1 cellular context compared by ENCODE assay signal in the genomic region with DNA sequence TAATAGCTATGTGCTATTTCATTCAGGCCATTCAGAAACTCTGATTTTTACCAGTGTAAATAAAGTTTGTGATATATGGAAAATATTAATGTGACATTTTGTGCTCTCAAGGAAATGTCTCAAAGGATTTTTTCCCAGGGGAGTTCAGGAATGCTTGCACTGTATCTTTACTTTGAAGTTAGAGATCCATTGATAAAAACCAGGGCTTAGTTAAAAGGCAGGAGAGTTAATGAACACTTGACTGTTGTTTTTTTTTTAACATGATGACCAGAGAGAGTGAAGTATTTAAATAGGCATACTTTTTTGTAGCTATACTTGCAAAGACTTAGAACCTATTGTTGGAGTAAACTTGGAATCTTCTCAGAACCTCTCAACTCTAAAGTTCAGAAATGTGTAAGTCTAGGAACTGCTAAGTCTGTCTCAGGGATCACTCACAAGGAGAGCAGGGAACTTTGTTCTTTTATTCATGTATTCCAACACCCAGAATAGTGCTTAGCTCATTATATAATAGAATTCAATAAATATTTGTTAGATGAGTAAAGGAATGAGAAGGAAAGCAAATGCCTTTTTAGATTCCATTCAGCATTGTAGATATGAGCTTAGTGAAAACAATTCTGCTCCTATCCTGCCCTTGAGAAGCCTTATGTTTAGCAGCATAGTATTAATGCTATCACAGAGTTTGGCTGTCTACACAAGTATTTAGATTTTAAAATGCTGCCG.
TF ChIP-seq lines count a peak whose summit lies in the region.

No MANE protein-coding gene starts in this region.

TF ChIP-seq in HepG2, 621 proteins besides CTCF, POLR2A, EP300 and RAD21 (continued from another document and continues in another):
- TF ChIP-seq THAP8 (CRISPR knock-in tag; IDR thresholded peaks at IDR 0.05; ENCODE audit: borderline replicate concordance) (no peak), ZFP41 (CRISPR knock-in tag; IDR thresholded peaks at IDR 0.05; ENCODE audit: borderline replicate concordance) (no peak), SRF (IDR thresholded peaks at IDR 0.05; ENCODE audit: low read depth, low read length) (no peak), SPEN (CRISPR knock-in tag; IDR thresholded peaks at IDR 0.05; ENCODE audit: low read depth) (no peak), ZSCAN20 (CRISPR knock-in tag; IDR thresholded peaks at IDR 0.05; ENCODE audit: borderline replicate concordance) (no peak), MYC (CRISPR knock-in tag; IDR thresholded peaks at IDR 0.05; ENCODE audit: borderline replicate concordance) (no peak), ZNF496 (CRISPR knock-in tag; IDR thresholded peaks at IDR 0.05; ENCODE audit: insufficient replicate concordance) (no peak), ZNF780A (CRISPR knock-in tag; IDR thresholded peaks at IDR 0.05) (no peak), GPN1 (CRISPR knock-in tag; IDR thresholded peaks at IDR 0.05; ENCODE audit: borderline replicate concordance) (no peak), FOXP1 (IDR thresholded peaks at IDR 0.05) (no peak), FOXP1 (CRISPR knock-in tag; IDR thresholded peaks at IDR 0.05) (peak; percentile 38; the same call in 1 of the 2 replicates), TCF7L2 (IDR thresholded peaks at IDR 0.05; ENCODE audit: low read depth, low read length) (0 out of 2 replicates have a peak, but pooled peaks have one; percentile 45), MAFG (CRISPR knock-in tag; IDR thresholded peaks at IDR 0.05) (no peak), GFI1 (CRISPR knock-in tag; IDR thresholded peaks at IDR 0.05; ENCODE audit: borderline replicate concordance) (peak; percentile 75; the same call in 1 of the 2 replicates), ZBTB3 (CRISPR knock-in tag; IDR thresholded peaks at IDR 0.05; ENCODE audit: borderline replicate concordance, low read depth) (no peak), RARA (CRISPR knock-in tag; IDR thresholded peaks at IDR 0.05) (peak; percentile 81), ZNF614 (CRISPR knock-in tag; IDR thresholded peaks at IDR 0.05; ENCODE audit: borderline replicate concordance) (no peak), TBX3 (IDR thresholded peaks at IDR 0.05; ENCODE audit: borderline replicate concordance) (no peak), GRHL1 (CRISPR knock-in tag; conservative IDR thresholded peaks at IDR 0.05) (no peak), TCF7 (IDR thresholded peaks at IDR 0.05; ENCODE audit: low read depth) (peak; percentile 83), NFYC (CRISPR knock-in tag; IDR thresholded peaks at IDR 0.05) (no peak), RNF219 (CRISPR knock-in tag; IDR thresholded peaks at IDR 0.05) (no peak), HDAC6 (IDR thresholded peaks at IDR 0.05; ENCODE audit: low read depth, low read length) (no peak), TRIM24 (CRISPR knock-in tag; IDR thresholded peaks at IDR 0.05) (no peak), TEAD3 (CRISPR knock-in tag; optimal IDR thresholded peaks at IDR 0.05; ENCODE audit: borderline replicate concordance) (no peak), ESRRA (CRISPR knock-in tag; IDR thresholded peaks at IDR 0.05; ENCODE audit: low read depth) (no peak), AKAP8 (CRISPR knock-in tag; IDR thresholded peaks at IDR 0.05) (no peak), FOXM1 (CRISPR knock-in tag; IDR thresholded peaks at IDR 0.05) (no peak), ZNF142 (CRISPR knock-in tag; IDR thresholded peaks at IDR 0.05) (no peak)
- TF ChIP-seq, protein P1, sequence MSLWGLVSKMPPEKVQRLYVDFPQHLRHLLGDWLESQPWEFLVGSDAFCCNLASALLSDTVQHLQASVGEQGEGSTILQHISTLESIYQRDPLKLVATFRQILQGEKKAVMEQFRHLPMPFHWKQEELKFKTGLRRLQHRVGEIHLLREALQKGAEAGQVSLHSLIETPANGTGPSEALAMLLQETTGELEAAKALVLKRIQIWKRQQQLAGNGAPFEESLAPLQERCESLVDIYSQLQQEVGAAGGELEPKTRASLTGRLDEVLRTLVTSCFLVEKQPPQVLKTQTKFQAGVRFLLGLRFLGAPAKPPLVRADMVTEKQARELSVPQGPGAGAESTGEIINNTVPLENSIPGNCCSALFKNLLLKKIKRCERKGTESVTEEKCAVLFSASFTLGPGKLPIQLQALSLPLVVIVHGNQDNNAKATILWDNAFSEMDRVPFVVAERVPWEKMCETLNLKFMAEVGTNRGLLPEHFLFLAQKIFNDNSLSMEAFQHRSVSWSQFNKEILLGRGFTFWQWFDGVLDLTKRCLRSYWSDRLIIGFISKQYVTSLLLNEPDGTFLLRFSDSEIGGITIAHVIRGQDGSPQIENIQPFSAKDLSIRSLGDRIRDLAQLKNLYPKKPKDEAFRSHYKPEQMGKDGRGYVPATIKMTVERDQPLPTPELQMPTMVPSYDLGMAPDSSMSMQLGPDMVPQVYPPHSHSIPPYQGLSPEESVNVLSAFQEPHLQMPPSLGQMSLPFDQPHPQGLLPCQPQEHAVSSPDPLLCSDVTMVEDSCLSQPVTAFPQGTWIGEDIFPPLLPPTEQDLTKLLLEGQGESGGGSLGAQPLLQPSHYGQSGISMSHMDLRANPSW (CRISPR knock-in tag; IDR thresholded peaks at IDR 0.05; ENCODE audit: borderline replicate concordance): no peak
- TF ChIP-seq, protein P2, sequence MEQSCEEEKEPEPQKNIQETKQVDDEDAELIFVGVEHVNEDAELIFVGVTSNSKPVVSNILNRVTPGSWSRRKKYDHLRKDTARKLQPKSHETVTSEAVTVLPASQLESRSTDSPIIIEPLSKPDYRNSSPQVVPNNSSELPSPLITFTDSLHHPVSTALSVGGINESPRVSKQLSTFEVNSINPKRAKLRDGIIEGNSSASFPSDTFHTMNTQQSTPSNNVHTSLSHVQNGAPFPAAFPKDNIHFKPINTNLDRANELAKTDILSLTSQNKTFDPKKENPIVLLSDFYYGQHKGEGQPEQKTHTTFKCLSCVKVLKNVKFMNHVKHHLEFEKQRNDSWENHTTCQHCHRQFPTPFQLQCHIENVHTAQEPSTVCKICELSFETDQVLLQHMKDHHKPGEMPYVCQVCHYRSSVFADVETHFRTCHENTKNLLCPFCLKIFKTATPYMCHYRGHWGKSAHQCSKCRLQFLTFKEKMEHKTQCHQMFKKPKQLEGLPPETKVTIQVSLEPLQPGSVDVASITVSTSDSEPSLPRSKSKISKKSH (CRISPR knock-in tag; IDR thresholded peaks at IDR 0.05; ENCODE audit: borderline replicate concordance): no peak
- TF ChIP-seq, protein P3, sequence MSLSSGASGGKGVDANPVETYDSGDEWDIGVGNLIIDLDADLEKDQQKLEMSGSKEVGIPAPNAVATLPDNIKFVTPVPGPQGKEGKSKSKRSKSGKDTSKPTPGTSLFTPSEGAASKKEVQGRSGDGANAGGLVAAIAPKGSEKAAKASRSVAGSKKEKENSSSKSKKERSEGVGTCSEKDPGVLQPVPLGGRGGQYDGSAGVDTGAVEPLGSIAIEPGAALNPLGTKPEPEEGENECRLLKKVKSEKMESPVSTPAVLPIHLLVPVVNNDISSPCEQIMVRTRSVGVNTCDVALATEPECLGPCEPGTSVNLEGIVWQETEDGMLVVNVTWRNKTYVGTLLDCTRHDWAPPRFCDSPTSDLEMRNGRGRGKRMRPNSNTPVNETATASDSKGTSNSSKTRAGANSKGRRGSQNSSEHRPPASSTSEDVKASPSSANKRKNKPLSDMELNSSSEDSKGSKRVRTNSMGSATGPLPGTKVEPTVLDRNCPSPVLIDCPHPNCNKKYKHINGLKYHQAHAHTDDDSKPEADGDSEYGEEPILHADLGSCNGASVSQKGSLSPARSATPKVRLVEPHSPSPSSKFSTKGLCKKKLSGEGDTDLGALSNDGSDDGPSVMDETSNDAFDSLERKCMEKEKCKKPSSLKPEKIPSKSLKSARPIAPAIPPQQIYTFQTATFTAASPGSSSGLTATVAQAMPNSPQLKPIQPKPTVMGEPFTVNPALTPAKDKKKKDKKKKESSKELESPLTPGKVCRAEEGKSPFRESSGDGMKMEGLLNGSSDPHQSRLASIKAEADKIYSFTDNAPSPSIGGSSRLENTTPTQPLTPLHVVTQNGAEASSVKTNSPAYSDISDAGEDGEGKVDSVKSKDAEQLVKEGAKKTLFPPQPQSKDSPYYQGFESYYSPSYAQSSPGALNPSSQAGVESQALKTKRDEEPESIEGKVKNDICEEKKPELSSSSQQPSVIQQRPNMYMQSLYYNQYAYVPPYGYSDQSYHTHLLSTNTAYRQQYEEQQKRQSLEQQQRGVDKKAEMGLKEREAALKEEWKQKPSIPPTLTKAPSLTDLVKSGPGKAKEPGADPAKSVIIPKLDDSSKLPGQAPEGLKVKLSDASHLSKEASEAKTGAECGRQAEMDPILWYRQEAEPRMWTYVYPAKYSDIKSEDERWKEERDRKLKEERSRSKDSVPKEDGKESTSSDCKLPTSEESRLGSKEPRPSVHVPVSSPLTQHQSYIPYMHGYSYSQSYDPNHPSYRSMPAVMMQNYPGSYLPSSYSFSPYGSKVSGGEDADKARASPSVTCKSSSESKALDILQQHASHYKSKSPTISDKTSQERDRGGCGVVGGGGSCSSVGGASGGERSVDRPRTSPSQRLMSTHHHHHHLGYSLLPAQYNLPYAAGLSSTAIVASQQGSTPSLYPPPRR (CRISPR knock-in tag; IDR thresholded peaks at IDR 0.05; ENCODE audit: borderline replicate concordance): 0 out of 2 replicates have a peak, but pooled peaks have one; percentile 26
- TF ChIP-seq, protein P4, sequence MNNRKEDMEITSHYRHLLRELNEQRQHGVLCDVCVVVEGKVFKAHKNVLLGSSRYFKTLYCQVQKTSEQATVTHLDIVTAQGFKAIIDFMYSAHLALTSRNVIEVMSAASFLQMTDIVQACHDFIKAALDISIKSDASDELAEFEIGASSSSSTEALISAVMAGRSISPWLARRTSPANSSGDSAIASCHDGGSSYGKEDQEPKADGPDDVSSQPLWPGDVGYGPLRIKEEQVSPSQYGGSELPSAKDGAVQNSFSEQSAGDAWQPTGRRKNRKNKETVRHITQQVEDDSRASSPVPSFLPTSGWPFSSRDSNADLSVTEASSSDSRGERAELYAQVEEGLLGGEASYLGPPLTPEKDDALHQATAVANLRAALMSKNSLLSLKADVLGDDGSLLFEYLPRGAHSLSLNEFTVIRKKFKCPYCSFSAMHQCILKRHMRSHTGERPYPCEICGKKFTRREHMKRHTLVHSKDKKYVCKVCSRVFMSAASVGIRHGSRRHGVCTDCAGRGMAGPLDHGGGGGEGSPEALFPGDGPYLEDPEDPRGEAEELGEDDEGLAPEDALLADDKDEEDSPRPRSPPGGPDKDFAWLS (CRISPR knock-in tag; IDR thresholded peaks at IDR 0.05; ENCODE audit: borderline replicate concordance): no peak
